8 cellular contexts compared by ENCODE assay signal in genomic region chr13:46052314-46053161, GRCh38. TPM values are rescaled to one million over a fixed set of nuclear protein-coding genes. Genes with fewer than 3 reads are reported as not detected.
DNase-seq lines count a peak whose midpoint lies in the region; ATAC-seq and TF ChIP-seq lines count a peak whose summit lies in the region.

A gene with protein sequence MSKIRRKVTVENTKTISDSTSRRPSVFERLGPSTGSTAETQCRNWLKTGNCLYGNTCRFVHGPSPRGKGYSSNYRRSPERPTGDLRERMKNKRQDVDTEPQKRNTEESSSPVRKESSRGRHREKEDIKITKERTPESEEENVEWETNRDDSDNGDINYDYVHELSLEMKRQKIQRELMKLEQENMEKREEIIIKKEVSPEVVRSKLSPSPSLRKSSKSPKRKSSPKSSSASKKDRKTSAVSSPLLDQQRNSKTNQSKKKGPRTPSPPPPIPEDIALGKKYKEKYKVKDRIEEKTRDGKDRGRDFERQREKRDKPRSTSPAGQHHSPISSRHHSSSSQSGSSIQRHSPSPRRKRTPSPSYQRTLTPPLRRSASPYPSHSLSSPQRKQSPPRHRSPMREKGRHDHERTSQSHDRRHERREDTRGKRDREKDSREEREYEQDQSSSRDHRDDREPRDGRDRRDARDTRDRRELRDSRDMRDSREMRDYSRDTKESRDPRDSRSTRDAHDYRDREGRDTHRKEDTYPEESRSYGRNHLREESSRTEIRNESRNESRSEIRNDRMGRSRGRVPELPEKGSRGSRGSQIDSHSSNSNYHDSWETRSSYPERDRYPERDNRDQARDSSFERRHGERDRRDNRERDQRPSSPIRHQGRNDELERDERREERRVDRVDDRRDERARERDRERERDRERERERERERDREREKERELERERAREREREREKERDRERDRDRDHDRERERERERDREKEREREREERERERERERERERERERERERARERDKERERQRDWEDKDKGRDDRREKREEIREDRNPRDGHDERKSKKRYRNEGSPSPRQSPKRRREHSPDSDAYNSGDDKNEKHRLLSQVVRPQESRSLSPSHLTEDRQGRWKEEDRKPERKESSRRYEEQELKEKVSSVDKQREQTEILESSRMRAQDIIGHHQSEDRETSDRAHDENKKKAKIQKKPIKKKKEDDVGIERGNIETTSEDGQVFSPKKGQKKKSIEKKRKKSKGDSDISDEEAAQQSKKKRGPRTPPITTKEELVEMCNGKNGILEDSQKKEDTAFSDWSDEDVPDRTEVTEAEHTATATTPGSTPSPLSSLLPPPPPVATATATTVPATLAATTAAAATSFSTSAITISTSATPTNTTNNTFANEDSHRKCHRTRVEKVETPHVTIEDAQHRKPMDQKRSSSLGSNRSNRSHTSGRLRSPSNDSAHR (N-terminal part only) (minus strand): TSS chr13:46052746. CDS start chr13:46045507, 7,239 bp downstream.

- H3K9me2 ChIP-seq in PC-3 (replicated peaks; ENCODE audit: low read length), result no peaks in the 10 kb centered on the region

- intact Hi-C loops in PC-3 (cut with micrococcal nuclease), result loop anchor here (5.0 kb wide), 1 partner anchor 75 kb away; no protein-coding TSS in a partner anchor

- H3K27ac ChIP-seq in PC-3 (ENCODE audit: low read length), result peak within 1 kb of the TSS; percentile 45; the same call in 1 of the 2 replicates

- peak; percentile 100 for ATAC-seq in GM21576 (IDR thresholded peaks at IDR 0.05; ENCODE audit: unreplicated experiment)
- peak; percentile 99 for ATAC-seq in PC-3

- no peaks in the 10 kb centered on the region for H3F3A ChIP-seq in PC-3 (ENCODE audit: low read length, unreplicated experiment)

- H4K20me1 ChIP-seq in PC-3 (ENCODE audit: low read length), result peaks cover 10% of the 10 kb centered on the region; the same call in 1 of the 2 replicates

- H3K4me3 ChIP-seq in Jurkat, Clone E6-1 (ENCODE audit: low read length), result peak within 1 kb of the TSS; percentile 75
- H3K4me3 ChIP-seq in PC-3 (ENCODE audit: low read length) (peak within 1 kb of the TSS; percentile 98), epithelial cell of proximal tubule (ENCODE audit: low read depth, low read length) (peak within 1 kb of the TSS; percentile 97)

- H3K4me2 ChIP-seq in PC-3 (ENCODE audit: low read length), result peak within 1 kb of the TSS; percentile 79

- CTCF ChIA-PET in PC-3 (lab: Charles Lee), result no interaction called here

- no peaks in the 10 kb centered on the region for H3K27me3 ChIP-seq in PC-3 (ENCODE audit: low read length)

- no peaks in the 10 kb centered on the region for H3K9me3 ChIP-seq in PC-3 (ENCODE audit: low read length)

- H3K4me1 ChIP-seq in PC-3 (ENCODE audit: insufficient read depth, low read length), result peaks cover 18% of the 10 kb centered on the region; the same call in 1 of the 2 replicates

- POLR2A ChIA-PET in PC-3 (lab: Charles Lee; ENCODE audit: unreplicated experiment), result no interaction called here

- H3K79me2 ChIP-seq in PC-3 (ENCODE audit: low read length), result peaks cover 48% of the 10 kb centered on the region

- DNase-seq in DMS53 (lab: John Stamatoyannopoulos, UW) (peak; percentile 97), PC-3 (peak; percentile 92), activated T-cell treated with anti-CD3 and anti-CD28 coated beads for 48 hours (ENCODE audit: low read depth) (peak; percentile 86), epithelial cell of proximal tubule (ENCODE audit: low read depth) (peak; percentile 74), mucosa of gallbladder (ENCODE audit: low spot score) (peak; percentile 95)
- peak; percentile 95 for DNase-seq in Jurkat, Clone E6-1 (ENCODE audit: low read depth, low spot score)
- peak; percentile 82 to 88 for DNase-seq in stimulated activated CD8-positive, alpha-beta memory T cell treated with anti-CD3 and anti-CD28 coated beads, Interleukin-4, amount 100 ng/mL, for 4 hours (ENCODE audit: low read depth in 2 of 2, low spot score in 1 of 2)

- TF ChIP-seq CTCF in PC-3 (conservative IDR thresholded peaks at IDR 0.05; ENCODE audit: low read depth, low read length) (peak; percentile 28; the same call in 1 of the 2 replicates), epithelial cell of proximal tubule (conservative IDR thresholded peaks at IDR 0.05; ENCODE audit: low read depth, low read length) (peak; percentile 38)

- H2AFZ ChIP-seq in PC-3 (ENCODE audit: low read length), result peak within 1 kb of the TSS; percentile 97

- H3K36me3 ChIP-seq in PC-3 (ENCODE audit: low read depth, low read length), result no peaks in the 10 kb centered on the region

- peak within 1 kb of the TSS; percentile 93 for H3K9ac ChIP-seq in PC-3 (ENCODE audit: low read length)

- BruUV-seq in PC-3 (replicated peaks; lab: Mats Ljungman, UMichigan), result no TSS peak

RNA-seq across cellular contexts. Expression of the gene that starts here (rescaled TPM):
- 16.1 TPM for polyA plus RNA-seq in Jurkat, Clone E6-1 (2012; ENCODE audit: insufficient read depth, insufficient read length)
- total RNA-seq in PC-3 (2014; rRNA removed) (9.5 and 14.0 TPM in 2 replicates), epithelial cell of proximal tubule (12.7 and 16.9 TPM in 2 replicates), mucosa of gallbladder (43.3 TPM)

Comparison
In these comparisons a context has a peak if more than half of its experiments do, and no peak if none do; other contexts are left out.
1. Peak in every context shown above with its lines: DNase-seq, ATAC-seq, H3K4me3 ChIP-seq and H3K27ac ChIP-seq.